ENCODE assay signal across 17 cellular contexts in genomic region chr11:40924915-40925314, GRCh38.
DNase-seq lines count a peak whose midpoint lies in the region; ATAC-seq, FAIRE-seq and TF ChIP-seq lines count a peak whose summit lies in the region.
"Had no signal": no experiment of that assay in that cellular context is flagged by ENCODE, and none has a peak within 500 bp of the region (broad histone marks: within the 10 kb centered on the region; RNA-seq: fewer than 3 reads in every experiment).

No MANE protein-coding gene starts in this region.

- intact Hi-C loops in HepG2 (cut with micrococcal nuclease; ENCODE audit: unreplicated experiment) (no loop called here), right lobe of liver (cut with DNase I) (no loop called here), left cardiac atrium (cut with DNase I) (no loop called here)

- no peak for DNase-seq in HepG2 (ENCODE audit: low spot score)
- no peak for DNase-seq in right lobe of liver
- peak; percentile 19 for DNase-seq in NCI-H774 (lab: John Stamatoyannopoulos, UW)
- DNase-seq in epithelial cell of esophagus (ENCODE audit: low read depth) = peak; percentile 35
- peak; percentile 38 for DNase-seq in retina
- DNase-seq in OCI-M1 (lab: John Stamatoyannopoulos, UW) = no peak
- no peak for DNase-seq in left cardiac atrium
- DNase-seq: CD8-positive, alpha-beta memory T cell; Karpas-422; NCI-H1930; NCI-H2171; SK-N-SH; T-helper 1 cell had no signal

- POLR2A ChIA-PET in HepG2 (lab: Yijun Ruan, JAX) = no interaction called here

- H3K9me3 ChIP-seq in HepG2 (ENCODE audit: low read length) = peaks cover 5% of the 10 kb centered on the region; the same call in 1 of the 2 replicates
- no peaks in the 10 kb centered on the region for H3K9me3 ChIP-seq in right lobe of liver
- H3K9me3 ChIP-seq: SK-N-SH had no signal

- TF ChIP-seq POLR2A in HepG2 (IDR thresholded peaks at IDR 0.05; ENCODE audit: insufficient read depth in 1 of 2, low read depth in 2 of 2, low read length in 2 of 2) (no peak), right lobe of liver (IDR thresholded peaks at IDR 0.05) (no peak)

- no peaks in the 10 kb centered on the region for H3K27me3 ChIP-seq in HepG2 (ENCODE audit: control insufficient read depth in 1 of 2, insufficient read depth in 2 of 2, low read length in 2 of 2)
- H3K27me3 ChIP-seq in right lobe of liver = no peaks in the 10 kb centered on the region

- no peaks in the 10 kb centered on the region for H4K20me1 ChIP-seq in HepG2 (ENCODE audit: insufficient read depth, low read length)

- WGBS in HepG2 (ENCODE audit: low lambda C conversion rate) = 0% methylated on average over 2 of the region's 2 CpGs
- 68% methylated on average over 2 of the region's 2 CpGs for WGBS in right lobe of liver (ENCODE audit: insufficient coverage, low coverage, low lambda C conversion rate, missing lambda C conversion rate)

- no peak overlapping the region for H3K4me2 ChIP-seq in HepG2 (ENCODE audit: low read depth, low read length)
- H3K4me2 ChIP-seq: SK-N-SH had no signal

- BruUV-seq in HepG2 (replicated peaks; lab: Mats Ljungman, UMichigan) = no TSS peak

- H3K79me2 ChIP-seq in HepG2 (ENCODE audit: insufficient read depth, low read length) = no peaks in the 10 kb centered on the region

- H3K4me3 ChIP-seq in HepG2 (replicated peaks in 1 of 3; ENCODE audit: insufficient read depth in 1 of 3, low read depth in 2 of 3, low read length in 3 of 3) (no peak overlapping the region), right lobe of liver (no peak overlapping the region), epithelial cell of esophagus (ENCODE audit: low read length) (no peak overlapping the region)

- H3K36me3 ChIP-seq in HepG2 (replicated peaks in 1 of 2; ENCODE audit: control insufficient read depth in 1 of 2, insufficient read depth in 2 of 2, low read length in 2 of 2) (no peaks in the 10 kb centered on the region), right lobe of liver (no peaks in the 10 kb centered on the region)

- FAIRE-seq in HepG2 (lab: Jason Lieb, UNC) = no peak
- FAIRE-seq: H54 had no signal

- TF ChIP-seq CTCF in HepG2 (CRISPR knock-in tag; IDR thresholded peaks at IDR 0.05) (no peak), right lobe of liver (IDR thresholded peaks at IDR 0.05) (no peak), epithelial cell of esophagus (IDR thresholded peaks at IDR 0.05; ENCODE audit: insufficient read depth, low read depth, low read length, missing control alignments) (peak; percentile 47)

- CTCF ChIA-PET in HepG2 (lab: Yijun Ruan, JAX; ENCODE audit: low intra/inter-chr PET ratio, low total read pairs) = no interaction called here

- no peak for ATAC-seq in HepG2
- no peak for ATAC-seq in right lobe of liver
- ATAC-seq in HG02642 (IDR thresholded peaks at IDR 0.05; ENCODE audit: poor library complexity, unreplicated experiment) = no peak
- no peak for ATAC-seq in left cardiac atrium
- ATAC-seq: Panc1, Right ventricle myocardium inferior had no signal

- TF ChIP-seq RAD21 in HepG2 (CRISPR knock-in tag; IDR thresholded peaks at IDR 0.05) = no peak

- no peak for TF ChIP-seq EP300 in HepG2 (IDR thresholded peaks at IDR 0.05; ENCODE audit: low read depth in 2 of 2, low read length in 2 of 2)
- no peak for TF ChIP-seq EP300 in HepG2 (CRISPR knock-in tag; IDR thresholded peaks at IDR 0.05; ENCODE audit: borderline replicate concordance)

- H3K9ac ChIP-seq in HepG2 (ENCODE audit: insufficient read depth, low read depth, low read length) = no peak overlapping the region
- H3K9ac ChIP-seq: SK-N-SH had no signal

- H3K4me1 ChIP-seq in HepG2 (ENCODE audit: insufficient read depth, low read length) (no peaks in the 10 kb centered on the region), right lobe of liver (no peaks in the 10 kb centered on the region)

- H3K27ac ChIP-seq in HepG2 (ENCODE audit: extremely low read length, insufficient read depth, low read length) (no peak overlapping the region), right lobe of liver (no peak overlapping the region)

- H2AFZ ChIP-seq in HepG2 (ENCODE audit: low read length) = no peak overlapping the region

- in situ Hi-C loops in HepG2 (cut with HindIII; ENCODE audit: extremely low pct_ligation_motif_present, low pct_unique_long_range_greater_than_20kb) = no loop called here

TF ChIP-seq in HepG2, 621 proteins besides CTCF, POLR2A, EP300 and RAD21:
- TF ChIP-seq ZNF615 (CRISPR knock-in tag; IDR thresholded peaks at IDR 0.05; ENCODE audit: borderline replicate concordance) = no peak
- TF ChIP-seq STAG1 (CRISPR knock-in tag; IDR thresholded peaks at IDR 0.05) = peak; percentile 22; the same call in 1 of the 2 replicates

Comparison
In these comparisons a context has a peak if more than half of its experiments do, and no peak if none do; other contexts are left out.
1. DNase-seq: peak in NCI-H774 (single experiment), epithelial cell of esophagus (single experiment) and retina (single experiment); none in HepG2 (single experiment), right lobe of liver (0 of 3), OCI-M1 (single experiment) and left cardiac atrium (single experiment).